In genomic region chr12:64181504-64182291, GRCh38 we compare ENCODE assay signal across 1 cellular context.
TF ChIP-seq lines count a peak whose summit lies in the region.

No MANE protein-coding gene starts in this region.

TF ChIP-seq in SK-N-SH, 30 proteins besides CTCF, POLR2A, EP300 and RAD21 (continued from another document):
- TF ChIP-seq POLR2AphosphoS5 (IDR thresholded peaks at IDR 0.05; ENCODE audit: low read depth, low read length) = peak; percentile 77
- TF ChIP-seq RFX5 (IDR thresholded peaks at IDR 0.05; ENCODE audit: low read length) = no peak
- peak; percentile 74; the same call in 1 of the 2 replicates for TF ChIP-seq FOXM1 (IDR thresholded peaks at IDR 0.05; ENCODE audit: low read depth)
- TF ChIP-seq ELF1 (IDR thresholded peaks at IDR 0.05) = no peak; the same call in 1 of the 2 replicates
- TF ChIP-seq, protein P1, sequence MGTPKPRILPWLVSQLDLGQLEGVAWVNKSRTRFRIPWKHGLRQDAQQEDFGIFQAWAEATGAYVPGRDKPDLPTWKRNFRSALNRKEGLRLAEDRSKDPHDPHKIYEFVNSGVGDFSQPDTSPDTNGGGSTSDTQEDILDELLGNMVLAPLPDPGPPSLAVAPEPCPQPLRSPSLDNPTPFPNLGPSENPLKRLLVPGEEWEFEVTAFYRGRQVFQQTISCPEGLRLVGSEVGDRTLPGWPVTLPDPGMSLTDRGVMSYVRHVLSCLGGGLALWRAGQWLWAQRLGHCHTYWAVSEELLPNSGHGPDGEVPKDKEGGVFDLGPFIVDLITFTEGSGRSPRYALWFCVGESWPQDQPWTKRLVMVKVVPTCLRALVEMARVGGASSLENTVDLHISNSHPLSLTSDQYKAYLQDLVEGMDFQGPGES (IDR thresholded peaks at IDR 0.05; ENCODE audit: low read depth, low read length) = no peak
- TF ChIP-seq SIN3A (IDR thresholded peaks at IDR 0.05; ENCODE audit: borderline replicate concordance, low read depth, low read length) = no peak
- peak; percentile 84 for TF ChIP-seq SMC3 (IDR thresholded peaks at IDR 0.05; ENCODE audit: low read depth, low read length)
- TF ChIP-seq FOSL2 (IDR thresholded peaks at IDR 0.05; ENCODE audit: borderline replicate concordance, low read depth) = peak; percentile 100
- TF ChIP-seq GABPA (IDR thresholded peaks at IDR 0.05; ENCODE audit: low read depth) = no peak
- TF ChIP-seq, protein P2, sequence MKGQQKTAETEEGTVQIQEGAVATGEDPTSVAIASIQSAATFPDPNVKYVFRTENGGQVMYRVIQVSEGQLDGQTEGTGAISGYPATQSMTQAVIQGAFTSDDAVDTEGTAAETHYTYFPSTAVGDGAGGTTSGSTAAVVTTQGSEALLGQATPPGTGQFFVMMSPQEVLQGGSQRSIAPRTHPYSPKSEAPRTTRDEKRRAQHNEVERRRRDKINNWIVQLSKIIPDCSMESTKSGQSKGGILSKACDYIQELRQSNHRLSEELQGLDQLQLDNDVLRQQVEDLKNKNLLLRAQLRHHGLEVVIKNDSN (IDR thresholded peaks at IDR 0.05; ENCODE audit: borderline replicate concordance, low read depth) = no peak
- TF ChIP-seq RXRA (IDR thresholded peaks at IDR 0.05; ENCODE audit: borderline replicate concordance, low read depth) = peak; percentile 57; the same call in 1 of the 2 replicates
- TF ChIP-seq MXI1 (IDR thresholded peaks at IDR 0.05; ENCODE audit: low read depth, low read length) = no peak
- no peak for TF ChIP-seq YY1 (IDR thresholded peaks at IDR 0.05; ENCODE audit: low read depth)
